ENCODE assay signal across 9 cellular contexts in the genomic region with DNA sequence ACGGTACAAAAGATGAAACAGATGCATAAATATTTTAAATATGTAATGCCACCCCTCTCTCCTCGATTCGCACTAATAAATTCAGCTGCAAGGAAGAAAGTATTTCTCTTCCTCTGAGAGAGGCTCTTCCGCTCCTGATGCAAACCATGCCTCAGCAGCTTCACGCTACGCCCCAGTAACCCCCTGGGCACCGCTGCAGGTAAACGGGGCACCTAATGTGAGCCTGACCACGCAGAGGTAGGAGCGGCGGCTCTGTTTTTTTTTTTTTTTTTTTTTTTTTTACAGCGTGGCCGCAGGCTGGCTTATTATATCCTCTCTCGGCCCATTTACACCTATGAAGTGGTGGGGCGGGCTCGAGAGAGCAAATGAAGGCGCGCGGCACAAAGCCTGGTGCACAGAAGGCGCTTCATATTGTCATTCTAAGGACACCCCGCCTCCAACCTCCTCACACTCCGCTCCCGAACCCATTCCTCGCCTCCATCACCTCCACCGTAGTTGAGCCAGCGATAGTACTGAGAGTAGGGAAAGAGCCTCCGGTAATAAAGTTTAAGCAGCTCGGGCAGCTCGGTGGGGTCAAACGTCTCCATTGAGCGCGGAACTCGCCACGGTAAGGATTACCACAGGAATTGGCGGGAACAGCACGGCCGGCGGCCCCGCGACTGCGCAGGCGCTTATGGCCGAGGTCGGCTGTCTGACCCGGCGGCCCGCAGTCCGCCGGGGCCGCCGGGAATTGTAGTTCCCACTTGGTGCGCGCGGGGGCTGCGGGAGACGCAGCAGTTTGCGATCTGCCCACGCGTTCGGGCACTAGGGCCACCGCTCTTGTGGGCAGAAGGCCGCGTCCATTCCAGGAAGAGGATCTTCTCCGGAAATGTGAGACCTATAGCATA. TPM values are rescaled to one million over a fixed set of nuclear protein-coding genes. Genes with fewer than 3 reads are reported as not detected.
DNase-seq lines count a peak whose midpoint lies in the region; ATAC-seq, FAIRE-seq and TF ChIP-seq lines count a peak whose summit lies in the region.
"Had no signal": no experiment of that assay in that cellular context is flagged by ENCODE, and none has a peak within 500 bp of the region (broad histone marks: within the 10 kb centered on the region; RNA-seq: fewer than 3 reads in every experiment).

A gene (minus strand): TSS at position 612 of the 887 bp plus-strand sequence. CDS start 25 bp downstream, at position 587.

- H3K4me2 ChIP-seq in HepG2 (ENCODE audit: low read depth, low read length): peak within 1 kb of the TSS; percentile 85

- H3K36me3 ChIP-seq in HepG2 (replicated peaks in 1 of 2; ENCODE audit: control insufficient read depth in 1 of 2, insufficient read depth in 2 of 2, low read length in 2 of 2): peaks cover 1% of the 10 kb centered on the region in 2 experiments; a peak in 1 of 5 replicates

- H3K27me3 ChIP-seq in HepG2 (ENCODE audit: control insufficient read depth in 1 of 2, insufficient read depth in 2 of 2, low read length in 2 of 2): no peaks in the 10 kb centered on the region

- DNase-seq in C1 segment of cervical spinal cord (lab: John Stamatoyannopoulos, UW): peak in 13 of 14 donors; percentile 13 to 90 (median 75)
- peak; percentile 47 for DNase-seq in NCI-H524 treated with DMSO at 0.1 percent for 48 hours (lab: John Stamatoyannopoulos, UW)
- DNase-seq in activated CD4-positive, alpha-beta T cell treated with anti-CD3 and anti-CD28 coated beads, Interleukin-2, amount 10 ng/mL, durations not matched to agents 24 days and 14 days: peak; percentile 97
- DNase-seq in dedifferentiated amniotic fluid mesenchymal stem cell (ENCODE audit: extremely low spot score): peak; percentile 49
- DNase-seq in HepG2 (ENCODE audit: low spot score): peak; percentile 65
- peak; percentile 78 for DNase-seq in stimulated activated CD4-positive, alpha-beta T cell treated with anti-CD3 and anti-CD28 coated beads, Interleukin-2, amount 100 ng/mL, for 4 hours (ENCODE audit: low read depth)

- WGBS in HepG2 (ENCODE audit: low lambda C conversion rate): under 1% methylated on average over 36 of the region's 64 CpGs

- H3K4me3 Mint-ChIP-seq in activated CD4-positive, alpha-beta T cell treated with anti-CD3 and anti-CD28 coated beads, Interleukin-2, amount 10 ng/mL, durations not matched to agents 24 days and 14 days: peak within 1 kb of the TSS; percentile 98

- TF ChIP-seq CTCF in HepG2 (CRISPR knock-in tag; IDR thresholded peaks at IDR 0.05): no peak

- peaks cover 39% of the 10 kb centered on the region for H3K4me1 Mint-ChIP-seq in activated CD4-positive, alpha-beta T cell treated with anti-CD3 and anti-CD28 coated beads, Interleukin-2, amount 10 ng/mL, durations not matched to agents 24 days and 14 days

- peak; percentile 75 for ATAC-seq in GM19351 (IDR thresholded peaks at IDR 0.05; ENCODE audit: unreplicated experiment)
- ATAC-seq in HG03469 (IDR thresholded peaks at IDR 0.05; ENCODE audit: unreplicated experiment): peak; percentile 51
- ATAC-seq in HepG2: peak; percentile 92

- peak within 1 kb of the TSS; percentile 63 to 86 (median 85) for H3K4me3 ChIP-seq in HepG2 (replicated peaks in 1 of 3; ENCODE audit: insufficient read depth in 1 of 3, low read depth in 2 of 3, low read length in 3 of 3)

- FAIRE-seq in HepG2 (lab: Jason Lieb, UNC): no peak
- FAIRE-seq: colon had no signal

- POLR2A ChIA-PET in HepG2 (lab: Yijun Ruan, JAX): interaction anchor here (0.6 to 2.3 kb wide), 6 partner anchors 23 to 624 kb away, joined by 3 to 13 read pairs (median 3); a partner anchor contains a TSS

- peak; percentile 21; the same call in 1 of the 2 replicates for TF ChIP-seq RAD21 in HepG2 (CRISPR knock-in tag; IDR thresholded peaks at IDR 0.05)

- peaks cover 33% of the 10 kb centered on the region for H3K36me3 Mint-ChIP-seq in activated CD4-positive, alpha-beta T cell treated with anti-CD3 and anti-CD28 coated beads, Interleukin-2, amount 10 ng/mL, durations not matched to agents 24 days and 14 days (ENCODE audit: low read depth)

- in situ Hi-C loops in HepG2 (cut with HindIII; ENCODE audit: extremely low pct_ligation_motif_present, low pct_unique_long_range_greater_than_20kb): no loop called here

- H2AFZ ChIP-seq in HepG2 (ENCODE audit: low read length): peak within 1 kb of the TSS; percentile 40

- H3K9me3 ChIP-seq in HepG2 (ENCODE audit: low read length): no peaks in the 10 kb centered on the region

- CTCF ChIA-PET in HepG2 (lab: Yijun Ruan, JAX; ENCODE audit: low intra/inter-chr PET ratio, low total read pairs): no interaction called here

- TF ChIP-seq EP300 in HepG2 (IDR thresholded peaks at IDR 0.05; ENCODE audit: low read depth in 2 of 2, low read length in 2 of 2) (0 out of 4 replicates have a peak, but pooled peaks of 1 of the 2 experiments have one; percentile 19), HepG2 (CRISPR knock-in tag; IDR thresholded peaks at IDR 0.05; ENCODE audit: borderline replicate concordance) (no peak)

- intact Hi-C loops in activated CD4-positive, alpha-beta T cell treated with anti-CD3 and anti-CD28 coated beads, Interleukin-2, amount 10 ng/mL, durations not matched to agents 24 days and 14 days (cut with micrococcal nuclease): loop anchor here (1.0 to 10.0 kb wide), 4 partner anchors 27 to 433 kb away; a partner anchor contains a TSS
- intact Hi-C loops in HepG2 (cut with micrococcal nuclease; ENCODE audit: unreplicated experiment): loop anchor here (2.0 to 10.0 kb wide), 3 partner anchors 27 to 703 kb away; a partner anchor contains a TSS

- peak; percentile 72 to 73 for TF ChIP-seq POLR2A in HepG2 (IDR thresholded peaks at IDR 0.05; ENCODE audit: insufficient read depth in 1 of 2, low read depth in 2 of 2, low read length in 2 of 2)

- peak within 1 kb of the TSS; percentile 83 for H3K27ac ChIP-seq in HepG2 (ENCODE audit: extremely low read length, insufficient read depth, low read length)

- BruUV-seq in HepG2 (replicated peaks; lab: Mats Ljungman, UMichigan): TSS peak; percentile 71

- H3K27me3 Mint-ChIP-seq in activated CD4-positive, alpha-beta T cell treated with anti-CD3 and anti-CD28 coated beads, Interleukin-2, amount 10 ng/mL, durations not matched to agents 24 days and 14 days: no peaks in the 10 kb centered on the region

- H4K20me1 ChIP-seq in HepG2 (ENCODE audit: insufficient read depth, low read length): no peaks in the 10 kb centered on the region

- H3K9me3 Mint-ChIP-seq in activated CD4-positive, alpha-beta T cell treated with anti-CD3 and anti-CD28 coated beads, Interleukin-2, amount 10 ng/mL, durations not matched to agents 24 days and 14 days: no peaks in the 10 kb centered on the region

- H3K4me1 ChIP-seq in HepG2 (ENCODE audit: insufficient read depth, low read length): peaks cover 30% of the 10 kb centered on the region

- H3K9ac ChIP-seq in HepG2 (ENCODE audit: insufficient read depth, low read depth, low read length): peak within 1 kb of the TSS; percentile 78

- peaks cover 5% of the 10 kb centered on the region for H3K79me2 ChIP-seq in HepG2 (ENCODE audit: insufficient read depth, low read length)

- peak within 1 kb of the TSS; percentile 99 for H3K27ac Mint-ChIP-seq in activated CD4-positive, alpha-beta T cell treated with anti-CD3 and anti-CD28 coated beads, Interleukin-2, amount 10 ng/mL, durations not matched to agents 24 days and 14 days

TF ChIP-seq in HepG2, 621 proteins besides CTCF, POLR2A, EP300 and RAD21 (continues in another document):
- TF ChIP-seq ZBTB38 (CRISPR knock-in tag; IDR thresholded peaks at IDR 0.05) (peak; percentile 35; the same call in 1 of the 2 replicates), FOXA3 (CRISPR knock-in tag; IDR thresholded peaks at IDR 0.05) (0 out of 2 replicates have a peak, but pooled peaks have one; percentile 12)
- TF ChIP-seq, protein P1, sequence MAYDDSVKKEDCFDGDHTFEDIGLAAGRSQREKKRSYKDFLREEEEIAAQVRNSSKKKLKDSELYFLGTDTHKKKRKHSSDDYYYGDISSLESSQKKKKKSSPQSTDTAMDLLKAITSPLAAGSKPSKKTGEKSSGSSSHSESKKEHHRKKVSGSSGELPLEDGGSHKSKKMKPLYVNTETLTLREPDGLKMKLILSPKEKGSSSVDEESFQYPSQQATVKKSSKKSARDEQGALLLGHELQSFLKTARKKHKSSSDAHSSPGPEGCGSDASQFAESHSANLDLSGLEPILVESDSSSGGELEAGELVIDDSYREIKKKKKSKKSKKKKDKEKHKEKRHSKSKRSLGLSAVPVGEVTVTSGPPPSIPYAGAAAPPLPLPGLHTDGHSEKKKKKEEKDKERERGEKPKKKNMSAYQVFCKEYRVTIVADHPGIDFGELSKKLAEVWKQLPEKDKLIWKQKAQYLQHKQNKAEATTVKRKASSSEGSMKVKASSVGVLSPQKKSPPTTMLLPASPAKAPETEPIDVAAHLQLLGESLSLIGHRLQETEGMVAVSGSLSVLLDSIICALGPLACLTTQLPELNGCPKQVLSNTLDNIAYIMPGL (CRISPR knock-in tag; IDR thresholded peaks at IDR 0.05; ENCODE audit: borderline replicate concordance in 1 of 2, low read depth in 1 of 2): peak; percentile 42 to 57; a peak in 2 of 4 replicates

RNA-seq across cellular contexts. Expression of the gene that starts here (rescaled TPM):
- total RNA-seq in activated CD4-positive, alpha-beta T cell treated with anti-CD3 and anti-CD28 coated beads, Interleukin-2, amount 10 ng/mL, durations not matched to agents 24 days and 14 days: 69.2 and 74.0 TPM in 2 replicates
- 47.3 and 67.0 TPM in 2 replicates for total RNA-seq in HepG2 (2016; rRNA removed; fragmentation: Illumina TruSeq; extraction: Trizol)
- total RNA-seq in HepG2 (2016; cell fraction: cytosol; rRNA removed; fragmentation: Illumina TruSeq; extraction: Trizol; ENCODE audit: low read depth): 14.0 and 14.2 TPM in 2 replicates
- total RNA-seq in HepG2 (2016; cell fraction: insoluble cytoplasmic fraction; rRNA removed; fragmentation: Illumina TruSeq; extraction: Trizol): 47.6 and 69.6 TPM in 2 replicates
- total RNA-seq in HepG2 (2016; cell fraction: membrane; rRNA removed; fragmentation: Illumina TruSeq; extraction: Trizol): 17.8 and 19.7 TPM in 2 replicates
- 33.7 and 38.1 TPM in 2 replicates for total RNA-seq in HepG2 (2016; cell fraction: nucleus; rRNA removed; fragmentation: Illumina TruSeq; extraction: Trizol)
- 18.1 and 30.0 TPM in 2 replicates for polyA plus RNA-seq in HepG2 (2011; rRNA removed)
- polyA plus RNA-seq in HepG2 (2011; cell fraction: cytosol; rRNA removed): 15.5 and 16.8 TPM in 2 replicates
- 20.7 and 23.5 TPM in 2 replicates for polyA plus RNA-seq in HepG2 (2011; cell fraction: nucleus; rRNA removed)
- polyA plus RNA-seq in HepG2 (2012): 15.2 and 26.9 TPM in 2 replicates
- 5.4 and 7.7 TPM in 2 replicates for polyA plus RNA-seq in HepG2 (2016; cell fraction: cytosol; fragmentation: Illumina TruSeq; extraction: Trizol; ENCODE audit: low read depth)
- 50.8 and 55.2 TPM in 2 replicates for polyA plus RNA-seq in HepG2 (2016; cell fraction: insoluble cytoplasmic fraction; fragmentation: Illumina TruSeq; extraction: Trizol; ENCODE audit: low read depth)
- polyA plus RNA-seq in HepG2 (2016; cell fraction: membrane; fragmentation: Illumina TruSeq; extraction: Trizol; ENCODE audit: low read depth): 11.4 and 12.6 TPM in 2 replicates
- polyA plus RNA-seq in HepG2 (2016; cell fraction: nucleus; fragmentation: Illumina TruSeq; extraction: Trizol; ENCODE audit: insufficient read depth, low read depth): 35.2 and 36.7 TPM in 2 replicates
- 12.4 and 36.9 TPM in 2 replicates for polyA minus RNA-seq in HepG2 (2011; rRNA and poly(A)+ RNA removed; ENCODE audit: low replicate concordance)
- 8.9 and 11.9 TPM in 2 replicates for polyA minus RNA-seq in HepG2 (2011; cell fraction: cytosol; rRNA and poly(A)+ RNA removed)
- 28.3 and 28.5 TPM in 2 replicates for polyA minus RNA-seq in HepG2 (2011; cell fraction: nucleus; rRNA and poly(A)+ RNA removed)

Comparison
In these comparisons a context has a peak if more than half of its experiments do, and no peak if none do; other contexts are left out.
1. Peak in every context shown above with its lines: DNase-seq, ATAC-seq, H3K4me3 ChIP-seq and H3K27ac ChIP-seq.
2. DNase-seq: peak in every context shown above with its lines; median percentile 97 in activated CD4-positive, alpha-beta T cell treated with anti-CD3 and anti-CD28 coated beads, Interleukin-2, amount 10 ng/mL, durations not matched to agents 24 days and 14 days; 78 in stimulated activated CD4-positive, alpha-beta T cell treated with anti-CD3 and anti-CD28 coated beads, Interleukin-2, amount 100 ng/mL, for 4 hours; 75 in C1 segment of cervical spinal cord; 65 in HepG2; 49 in dedifferentiated amniotic fluid mesenchymal stem cell; 47 in NCI-H524 treated with DMSO at 0.1 percent for 48 hours.